Comparison of ENCODE assay signal across 8 cellular contexts in the genomic region with DNA sequence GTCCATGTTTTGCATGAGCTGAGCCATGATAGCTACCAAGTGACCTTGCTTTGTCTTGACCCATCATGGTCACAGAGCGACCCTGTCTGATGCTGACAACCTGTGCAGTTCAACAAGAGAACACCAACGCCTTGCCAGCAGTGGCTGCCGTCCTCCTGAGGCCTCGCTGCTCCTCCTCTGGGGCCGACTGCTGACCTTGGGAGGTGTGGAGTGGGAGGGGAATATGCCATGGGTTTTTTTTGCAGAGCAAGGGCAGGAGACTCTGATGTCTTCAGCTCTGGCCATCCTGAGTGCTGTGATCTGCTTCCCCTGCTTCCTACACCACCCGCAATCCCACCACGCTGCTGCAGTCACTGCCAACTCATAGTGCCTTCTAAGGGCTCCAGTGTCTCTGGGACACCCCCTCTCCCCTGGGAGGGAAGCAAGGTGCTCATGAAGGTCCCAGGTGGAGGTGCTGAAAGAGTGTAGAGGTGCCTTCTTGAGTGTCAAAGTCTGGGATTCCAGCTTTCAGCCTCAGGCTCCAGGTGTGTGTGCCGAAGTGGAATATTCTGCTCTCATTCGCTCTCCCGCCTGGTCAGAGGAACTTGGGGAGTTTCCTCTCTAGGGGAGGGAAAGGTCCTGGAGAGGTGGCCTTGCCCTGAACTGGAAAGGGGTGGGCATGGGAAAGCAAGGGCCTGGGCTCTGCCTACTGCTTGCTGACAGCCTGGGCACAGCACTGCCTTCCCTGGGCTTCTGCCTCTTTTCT. TPM values are rescaled to one million over a fixed set of nuclear protein-coding genes. Genes with fewer than 3 reads are reported as not detected.
"Had no signal": no experiment of that assay in that cellular context is flagged by ENCODE, and none has a peak within 500 bp of the region (broad histone marks: within the 10 kb centered on the region; RNA-seq: fewer than 3 reads in every experiment).

No MANE protein-coding gene starts in this region.

RNA-seq across cellular contexts. Expression of a gene that starts 22.5 kb away (rescaled TPM):
- total RNA-seq: K562, LHCN-M2, MCF 10A, OCI-LY7, Peyer's patch, Right ventricle myocardium inferior, RPMI7951, SJCRH30 had no signal
